In the genomic region with DNA sequence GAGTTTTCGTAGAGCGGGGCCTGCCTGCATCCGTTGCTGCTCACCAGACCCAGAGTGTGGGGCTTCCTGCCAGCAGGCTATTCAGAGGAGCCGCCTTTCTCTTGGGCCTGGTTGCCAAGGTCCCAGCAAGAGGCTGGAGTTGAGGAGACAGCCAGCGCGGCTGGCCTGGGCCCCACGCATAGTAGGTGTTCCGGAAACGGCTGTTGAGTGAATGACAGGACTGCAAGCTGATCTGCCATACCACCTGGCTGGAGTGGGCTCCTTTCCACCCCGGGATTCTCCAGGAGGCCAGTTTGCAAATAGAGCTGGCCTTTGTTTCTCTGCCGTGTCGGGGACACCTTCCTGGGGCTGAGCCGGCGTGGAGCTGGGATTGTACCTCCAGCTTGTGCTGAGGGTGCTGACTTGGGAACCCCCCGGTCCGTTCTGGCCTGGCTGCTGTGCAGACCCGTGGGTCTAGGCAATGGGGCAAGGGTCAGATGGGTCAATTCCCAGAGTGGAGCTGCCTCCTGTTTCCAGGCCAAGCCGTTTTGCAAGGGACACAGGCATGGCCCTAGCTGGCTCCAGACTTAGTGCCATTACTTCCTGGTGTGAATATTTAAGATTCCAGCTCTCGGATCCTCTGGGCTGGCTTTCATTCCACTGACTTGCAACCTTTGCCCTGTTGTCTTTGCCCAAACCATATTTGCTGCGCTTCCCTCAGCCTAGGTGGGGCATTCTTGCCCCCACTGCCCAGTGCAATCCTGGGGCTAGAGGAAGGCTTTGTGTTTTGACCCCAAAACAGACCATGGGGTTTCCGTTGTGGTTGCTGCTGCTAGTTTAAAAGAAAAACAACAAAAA, we compare ENCODE assay signal across 1 cellular context.
TF ChIP-seq lines count a peak whose summit lies in the region.

No MANE protein-coding gene starts in this region.

TF ChIP-seq in HepG2, 621 proteins besides CTCF, POLR2A, EP300 and RAD21 (continued from another document and continues in another):
- TF ChIP-seq, protein P1, sequence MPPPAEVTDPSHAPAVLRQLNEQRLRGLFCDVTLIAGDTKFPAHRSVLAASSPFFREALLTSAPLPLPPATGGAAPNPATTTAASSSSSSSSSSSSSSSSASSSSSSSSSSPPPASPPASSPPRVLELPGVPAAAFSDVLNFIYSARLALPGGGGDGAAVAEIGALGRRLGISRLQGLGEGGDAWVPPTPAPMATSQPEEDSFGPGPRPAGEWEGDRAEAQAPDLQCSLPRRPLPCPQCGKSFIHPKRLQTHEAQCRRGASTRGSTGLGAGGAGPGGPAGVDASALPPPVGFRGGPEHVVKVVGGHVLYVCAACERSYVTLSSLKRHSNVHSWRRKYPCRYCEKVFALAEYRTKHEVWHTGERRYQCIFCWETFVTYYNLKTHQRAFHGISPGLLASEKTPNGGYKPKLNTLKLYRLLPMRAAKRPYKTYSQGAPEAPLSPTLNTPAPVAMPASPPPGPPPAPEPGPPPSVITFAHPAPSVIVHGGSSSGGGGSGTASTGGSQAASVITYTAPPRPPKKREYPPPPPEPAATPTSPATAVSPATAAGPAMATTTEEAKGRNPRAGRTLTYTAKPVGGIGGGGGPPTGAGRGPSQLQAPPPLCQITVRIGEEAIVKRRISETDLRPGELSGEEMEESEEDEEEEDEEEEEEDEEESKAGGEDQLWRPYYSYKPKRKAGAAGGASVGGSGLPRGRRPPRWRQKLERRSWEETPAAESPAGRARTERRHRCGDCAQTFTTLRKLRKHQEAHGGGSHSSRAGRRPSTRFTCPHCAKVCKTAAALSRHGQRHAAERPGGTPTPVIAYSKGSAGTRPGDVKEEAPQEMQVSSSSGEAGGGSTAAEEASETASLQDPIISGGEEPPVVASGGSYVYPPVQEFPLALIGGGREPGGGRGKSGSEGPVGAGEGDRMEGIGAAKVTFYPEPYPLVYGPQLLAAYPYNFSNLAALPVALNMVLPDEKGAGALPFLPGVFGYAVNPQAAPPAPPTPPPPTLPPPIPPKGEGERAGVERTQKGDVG (CRISPR knock-in tag; IDR thresholded peaks at IDR 0.05; ENCODE audit: borderline replicate concordance), result peak; percentile 30; the same call in 1 of the 2 replicates
- no peak for TF ChIP-seq IRX3 (CRISPR knock-in tag; IDR thresholded peaks at IDR 0.05; ENCODE audit: borderline replicate concordance, low read depth)
- TF ChIP-seq, protein P2, sequence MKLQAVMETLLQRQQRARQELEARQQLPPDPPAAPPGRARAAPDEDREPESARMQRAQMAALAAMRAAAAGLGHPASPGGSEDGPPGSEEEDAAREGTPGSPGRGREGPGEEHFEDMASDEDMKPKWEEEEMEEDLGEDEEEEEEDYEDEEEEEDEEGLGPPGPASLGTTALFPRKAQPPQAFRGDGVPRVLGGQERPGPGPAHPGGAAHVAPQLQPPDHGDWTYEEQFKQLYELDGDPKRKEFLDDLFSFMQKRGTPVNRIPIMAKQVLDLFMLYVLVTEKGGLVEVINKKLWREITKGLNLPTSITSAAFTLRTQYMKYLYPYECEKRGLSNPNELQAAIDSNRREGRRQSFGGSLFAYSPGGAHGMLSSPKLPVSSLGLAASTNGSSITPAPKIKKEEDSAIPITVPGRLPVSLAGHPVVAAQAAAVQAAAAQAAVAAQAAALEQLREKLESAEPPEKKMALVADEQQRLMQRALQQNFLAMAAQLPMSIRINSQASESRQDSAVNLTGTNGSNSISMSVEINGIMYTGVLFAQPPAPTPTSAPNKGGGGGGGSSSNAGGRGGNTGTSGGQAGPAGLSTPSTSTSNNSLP (IDR thresholded peaks at IDR 0.05; ENCODE audit: low read depth, low read length), result peak; percentile 46
- TF ChIP-seq ZNF460 (CRISPR knock-in tag; IDR thresholded peaks at IDR 0.05; ENCODE audit: borderline replicate concordance), result no peak
- peak; percentile 65; the same call in 1 of the 2 replicates for TF ChIP-seq HNRNPL (IDR thresholded peaks at IDR 0.05; ENCODE audit: low read depth, low read length)
- TF ChIP-seq, protein P3, sequence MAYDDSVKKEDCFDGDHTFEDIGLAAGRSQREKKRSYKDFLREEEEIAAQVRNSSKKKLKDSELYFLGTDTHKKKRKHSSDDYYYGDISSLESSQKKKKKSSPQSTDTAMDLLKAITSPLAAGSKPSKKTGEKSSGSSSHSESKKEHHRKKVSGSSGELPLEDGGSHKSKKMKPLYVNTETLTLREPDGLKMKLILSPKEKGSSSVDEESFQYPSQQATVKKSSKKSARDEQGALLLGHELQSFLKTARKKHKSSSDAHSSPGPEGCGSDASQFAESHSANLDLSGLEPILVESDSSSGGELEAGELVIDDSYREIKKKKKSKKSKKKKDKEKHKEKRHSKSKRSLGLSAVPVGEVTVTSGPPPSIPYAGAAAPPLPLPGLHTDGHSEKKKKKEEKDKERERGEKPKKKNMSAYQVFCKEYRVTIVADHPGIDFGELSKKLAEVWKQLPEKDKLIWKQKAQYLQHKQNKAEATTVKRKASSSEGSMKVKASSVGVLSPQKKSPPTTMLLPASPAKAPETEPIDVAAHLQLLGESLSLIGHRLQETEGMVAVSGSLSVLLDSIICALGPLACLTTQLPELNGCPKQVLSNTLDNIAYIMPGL (CRISPR knock-in tag; IDR thresholded peaks at IDR 0.05; ENCODE audit: borderline replicate concordance in 1 of 2, low read depth in 1 of 2), result 0 out of 4 replicates have a peak, but pooled peaks have one; percentile 36 to 51
- TF ChIP-seq, protein P4, sequence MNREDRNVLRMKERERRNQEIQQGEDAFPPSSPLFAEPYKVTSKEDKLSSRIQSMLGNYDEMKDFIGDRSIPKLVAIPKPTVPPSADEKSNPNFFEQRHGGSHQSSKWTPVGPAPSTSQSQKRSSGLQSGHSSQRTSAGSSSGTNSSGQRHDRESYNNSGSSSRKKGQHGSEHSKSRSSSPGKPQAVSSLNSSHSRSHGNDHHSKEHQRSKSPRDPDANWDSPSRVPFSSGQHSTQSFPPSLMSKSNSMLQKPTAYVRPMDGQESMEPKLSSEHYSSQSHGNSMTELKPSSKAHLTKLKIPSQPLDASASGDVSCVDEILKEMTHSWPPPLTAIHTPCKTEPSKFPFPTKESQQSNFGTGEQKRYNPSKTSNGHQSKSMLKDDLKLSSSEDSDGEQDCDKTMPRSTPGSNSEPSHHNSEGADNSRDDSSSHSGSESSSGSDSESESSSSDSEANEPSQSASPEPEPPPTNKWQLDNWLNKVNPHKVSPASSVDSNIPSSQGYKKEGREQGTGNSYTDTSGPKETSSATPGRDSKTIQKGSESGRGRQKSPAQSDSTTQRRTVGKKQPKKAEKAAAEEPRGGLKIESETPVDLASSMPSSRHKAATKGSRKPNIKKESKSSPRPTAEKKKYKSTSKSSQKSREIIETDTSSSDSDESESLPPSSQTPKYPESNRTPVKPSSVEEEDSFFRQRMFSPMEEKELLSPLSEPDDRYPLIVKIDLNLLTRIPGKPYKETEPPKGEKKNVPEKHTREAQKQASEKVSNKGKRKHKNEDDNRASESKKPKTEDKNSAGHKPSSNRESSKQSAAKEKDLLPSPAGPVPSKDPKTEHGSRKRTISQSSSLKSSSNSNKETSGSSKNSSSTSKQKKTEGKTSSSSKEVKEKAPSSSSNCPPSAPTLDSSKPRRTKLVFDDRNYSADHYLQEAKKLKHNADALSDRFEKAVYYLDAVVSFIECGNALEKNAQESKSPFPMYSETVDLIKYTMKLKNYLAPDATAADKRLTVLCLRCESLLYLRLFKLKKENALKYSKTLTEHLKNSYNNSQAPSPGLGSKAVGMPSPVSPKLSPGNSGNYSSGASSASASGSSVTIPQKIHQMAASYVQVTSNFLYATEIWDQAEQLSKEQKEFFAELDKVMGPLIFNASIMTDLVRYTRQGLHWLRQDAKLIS (CRISPR knock-in tag; IDR thresholded peaks at IDR 0.05), result no peak
- TF ChIP-seq RAD51 (IDR thresholded peaks at IDR 0.05; ENCODE audit: borderline replicate concordance), result no peak
- TF ChIP-seq FOSL2 (CRISPR knock-in tag; IDR thresholded peaks at IDR 0.05), result peak; percentile 39
- 0 out of 2 replicates have a peak, but pooled peaks have one; percentile 67 for TF ChIP-seq ZMYM4 (CRISPR knock-in tag; IDR thresholded peaks at IDR 0.05)
- TF ChIP-seq SOX13 (IDR thresholded peaks at IDR 0.05), result 0 out of 2 replicates have a peak, but pooled peaks have one; percentile 22
- peak in 1 of 2 experiments; percentile 29; a peak in 1 of 4 replicates for TF ChIP-seq SOX13 (CRISPR knock-in tag; conservative IDR thresholded peaks at IDR 0.05 in 1 of 2, IDR thresholded peaks at IDR 0.05 in 1 of 2)
- TF ChIP-seq SSRP1 (CRISPR knock-in tag; IDR thresholded peaks at IDR 0.05), result no peak
- TF ChIP-seq KLF12 (CRISPR knock-in tag; IDR thresholded peaks at IDR 0.05; ENCODE audit: borderline replicate concordance), result no peak
- TF ChIP-seq, protein P5, sequence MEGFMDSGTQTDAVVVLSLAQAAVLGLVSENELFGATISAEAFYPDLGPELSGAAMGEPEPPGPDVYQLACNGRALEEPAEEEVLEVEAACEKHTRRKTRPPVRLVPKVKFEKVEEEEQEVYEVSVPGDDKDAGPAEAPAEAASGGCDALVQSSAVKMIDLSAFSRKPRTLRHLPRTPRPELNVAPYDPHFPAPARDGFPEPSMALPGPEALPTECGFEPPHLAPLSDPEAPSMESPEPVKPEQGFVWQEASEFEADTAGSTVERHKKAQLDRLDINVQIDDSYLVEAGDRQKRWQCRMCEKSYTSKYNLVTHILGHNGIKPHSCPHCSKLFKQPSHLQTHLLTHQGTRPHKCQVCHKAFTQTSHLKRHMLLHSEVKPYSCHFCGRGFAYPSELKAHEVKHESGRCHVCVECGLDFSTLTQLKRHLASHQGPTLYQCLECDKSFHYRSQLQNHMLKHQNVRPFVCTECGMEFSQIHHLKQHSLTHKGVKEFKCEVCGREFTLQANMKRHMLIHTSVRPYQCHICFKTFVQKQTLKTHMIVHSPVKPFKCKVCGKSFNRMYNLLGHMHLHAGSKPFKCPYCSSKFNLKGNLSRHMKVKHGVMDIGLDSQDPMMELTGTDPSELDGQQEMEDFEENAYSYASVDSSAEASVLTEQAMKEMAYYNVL (CRISPR knock-in tag; IDR thresholded peaks at IDR 0.05; ENCODE audit: borderline replicate concordance), result no peak
- peak; percentile 33; the same call in 1 of the 2 replicates for TF ChIP-seq NFKB2 (CRISPR knock-in tag; IDR thresholded peaks at IDR 0.05; ENCODE audit: borderline replicate concordance)
- 0 out of 2 replicates have a peak, but pooled peaks have one; percentile 26 for TF ChIP-seq TGIF2 (CRISPR knock-in tag; IDR thresholded peaks at IDR 0.05)
- TF ChIP-seq, protein P6, sequence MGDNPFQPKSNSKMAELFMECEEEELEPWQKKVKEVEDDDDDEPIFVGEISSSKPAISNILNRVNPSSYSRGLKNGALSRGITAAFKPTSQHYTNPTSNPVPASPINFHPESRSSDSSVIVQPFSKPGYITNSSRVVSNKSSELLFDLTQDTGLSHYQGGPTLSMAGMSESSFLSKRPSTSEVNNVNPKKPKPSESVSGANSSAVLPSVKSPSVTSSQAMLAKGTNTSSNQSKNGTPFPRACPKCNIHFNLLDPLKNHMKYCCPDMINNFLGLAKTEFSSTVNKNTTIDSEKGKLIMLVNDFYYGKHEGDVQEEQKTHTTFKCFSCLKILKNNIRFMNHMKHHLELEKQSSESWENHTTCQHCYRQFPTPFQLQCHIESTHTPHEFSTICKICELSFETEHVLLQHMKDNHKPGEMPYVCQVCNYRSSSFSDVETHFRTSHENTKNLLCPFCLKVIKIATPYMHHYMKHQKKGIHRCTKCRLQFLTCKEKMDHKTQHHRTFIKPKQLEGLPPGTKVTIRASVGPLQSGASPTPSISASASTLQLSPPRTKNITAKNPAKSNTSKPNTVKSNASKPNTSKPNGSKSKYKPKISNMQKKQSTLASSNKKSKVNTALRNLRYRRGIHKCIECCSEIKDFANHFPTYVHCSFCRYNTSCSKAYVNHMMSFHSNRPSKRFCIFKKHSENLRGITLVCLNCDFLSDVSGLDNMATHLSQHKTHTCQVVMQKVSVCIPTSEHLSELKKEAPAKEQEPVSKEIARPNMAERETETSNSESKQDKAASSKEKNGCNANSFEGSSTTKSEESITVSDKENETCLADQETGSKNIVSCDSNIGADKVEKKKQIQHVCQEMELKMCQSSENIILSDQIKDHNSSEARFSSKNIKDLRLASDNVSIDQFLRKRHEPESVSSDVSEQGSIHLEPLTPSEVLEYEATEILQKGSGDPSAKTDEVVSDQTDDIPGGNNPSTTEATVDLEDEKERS (CRISPR knock-in tag; IDR thresholded peaks at IDR 0.05), result peak; percentile 76; the same call in 1 of the 2 replicates
- TF ChIP-seq, protein P7, sequence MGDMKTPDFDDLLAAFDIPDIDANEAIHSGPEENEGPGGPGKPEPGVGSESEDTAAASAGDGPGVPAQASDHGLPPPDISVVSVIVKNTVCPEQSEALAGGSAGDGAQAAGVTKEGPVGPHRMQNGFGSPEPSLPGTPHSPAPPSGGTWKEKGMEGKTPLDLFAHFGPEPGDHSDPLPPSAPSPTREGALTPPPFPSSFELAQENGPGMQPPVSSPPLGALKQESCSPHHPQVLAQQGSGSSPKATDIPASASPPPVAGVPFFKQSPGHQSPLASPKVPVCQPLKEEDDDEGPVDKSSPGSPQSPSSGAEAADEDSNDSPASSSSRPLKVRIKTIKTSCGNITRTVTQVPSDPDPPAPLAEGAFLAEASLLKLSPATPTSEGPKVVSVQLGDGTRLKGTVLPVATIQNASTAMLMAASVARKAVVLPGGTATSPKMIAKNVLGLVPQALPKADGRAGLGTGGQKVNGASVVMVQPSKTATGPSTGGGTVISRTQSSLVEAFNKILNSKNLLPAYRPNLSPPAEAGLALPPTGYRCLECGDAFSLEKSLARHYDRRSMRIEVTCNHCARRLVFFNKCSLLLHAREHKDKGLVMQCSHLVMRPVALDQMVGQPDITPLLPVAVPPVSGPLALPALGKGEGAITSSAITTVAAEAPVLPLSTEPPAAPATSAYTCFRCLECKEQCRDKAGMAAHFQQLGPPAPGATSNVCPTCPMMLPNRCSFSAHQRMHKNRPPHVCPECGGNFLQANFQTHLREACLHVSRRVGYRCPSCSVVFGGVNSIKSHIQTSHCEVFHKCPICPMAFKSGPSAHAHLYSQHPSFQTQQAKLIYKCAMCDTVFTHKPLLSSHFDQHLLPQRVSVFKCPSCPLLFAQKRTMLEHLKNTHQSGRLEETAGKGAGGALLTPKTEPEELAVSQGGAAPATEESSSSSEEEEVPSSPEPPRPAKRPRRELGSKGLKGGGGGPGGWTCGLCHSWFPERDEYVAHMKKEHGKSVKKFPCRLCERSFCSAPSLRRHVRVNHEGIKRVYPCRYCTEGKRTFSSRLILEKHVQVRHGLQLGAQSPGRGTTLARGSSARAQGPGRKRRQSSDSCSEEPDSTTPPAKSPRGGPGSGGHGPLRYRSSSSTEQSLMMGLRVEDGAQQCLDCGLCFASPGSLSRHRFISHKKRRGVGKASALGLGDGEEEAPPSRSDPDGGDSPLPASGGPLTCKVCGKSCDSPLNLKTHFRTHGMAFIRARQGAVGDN (CRISPR knock-in tag; IDR thresholded peaks at IDR 0.05), result peak; percentile 95
- TF ChIP-seq FLYWCH1 (CRISPR knock-in tag; IDR thresholded peaks at IDR 0.05), result no peak
- no peak for TF ChIP-seq SP2 (CRISPR knock-in tag; IDR thresholded peaks at IDR 0.05)
- peak; percentile 85 for TF ChIP-seq HNF4A (CRISPR knock-in tag; IDR thresholded peaks at IDR 0.05)
- TF ChIP-seq ZNF354B (CRISPR knock-in tag; IDR thresholded peaks at IDR 0.05), result no peak
- TF ChIP-seq CHCHD3 (CRISPR knock-in tag; IDR thresholded peaks at IDR 0.05), result no peak
- TF ChIP-seq ZNF501 (CRISPR knock-in tag; IDR thresholded peaks at IDR 0.05), result peak; percentile 6; the same call in 1 of the 2 replicates
- 0 out of 2 replicates have a peak, but pooled peaks have one; percentile 23 for TF ChIP-seq SMC3 (IDR thresholded peaks at IDR 0.05; ENCODE audit: low read length)
- peak; percentile 83; the same call in 1 of the 2 replicates for TF ChIP-seq ZBTB38 (CRISPR knock-in tag; IDR thresholded peaks at IDR 0.05)
